In the genomic region with DNA sequence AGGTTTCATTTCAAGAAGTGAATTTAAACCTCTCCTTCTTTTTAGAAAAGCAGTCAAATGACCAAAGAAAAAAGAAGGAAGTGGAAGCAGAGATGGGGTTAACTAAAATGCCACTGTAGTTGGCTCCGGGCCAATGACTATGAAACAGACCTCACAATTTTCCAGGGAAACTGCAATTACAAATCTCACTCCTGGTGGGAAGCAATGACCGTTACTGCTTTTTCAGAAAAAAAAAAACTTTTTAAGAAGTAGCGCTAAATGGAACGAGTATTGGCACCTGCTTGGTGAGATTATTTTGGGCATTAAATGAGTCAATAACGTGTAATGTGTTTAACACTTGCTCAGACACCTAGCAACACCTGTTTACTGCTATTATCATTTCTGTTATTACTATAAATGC, we compare ENCODE assay signal across 1 cellular context.
TF ChIP-seq lines count a peak whose summit lies in the region.

No MANE protein-coding gene starts in this region.

TF ChIP-seq in GM12878, 131 proteins besides CTCF, POLR2A, EP300 and RAD21 (continued from another document and continues in another):
- TF ChIP-seq CBFB (IDR thresholded peaks at IDR 0.05; ENCODE audit: low read depth) (no peak), BRCA1 (IDR thresholded peaks at IDR 0.05; ENCODE audit: low read depth, low read length) (no peak), ZNF217 (IDR thresholded peaks at IDR 0.05) (peak; percentile 61; the same call in 1 of the 2 replicates), SRF (IDR thresholded peaks at IDR 0.05; ENCODE audit: low read depth in 2 of 2, low read length in 2 of 2) (no peak), PAX8 (IDR thresholded peaks at IDR 0.05) (no peak), GABPA (IDR thresholded peaks at IDR 0.05; ENCODE audit: low read depth) (no peak), ZNF384 (IDR thresholded peaks at IDR 0.05; ENCODE audit: borderline replicate concordance, low read depth, low read length) (peak; percentile 53; the same call in 1 of the 2 replicates), FOS (IDR thresholded peaks at IDR 0.05; ENCODE audit: borderline replicate concordance, extremely low read depth, insufficient read length) (no peak), BACH1 (IDR thresholded peaks at IDR 0.05; ENCODE audit: borderline replicate concordance) (no peak), IKZF1 (conservative IDR thresholded peaks at IDR 0.05) (peak; percentile 84), TBL1XR1 (IDR thresholded peaks at IDR 0.05; ENCODE audit: low read depth, low read length) (no peak), ETV6 (conservative IDR thresholded peaks at IDR 0.05 in 1 of 2, IDR thresholded peaks at IDR 0.05 in 1 of 2; ENCODE audit: borderline replicate concordance in 1 of 2, low read depth in 1 of 2) (no peak), MEF2B (IDR thresholded peaks at IDR 0.05; ENCODE audit: partially characterized antibody, poor library complexity, severe bottlenecking) (peak; percentile 51), JUND (IDR thresholded peaks at IDR 0.05; ENCODE audit: low read depth, low read length) (no peak), ZBTB4 (CRISPR knock-in tag; IDR thresholded peaks at IDR 0.05) (no peak), RBBP5 (conservative IDR thresholded peaks at IDR 0.05) (no peak), TCF7 (IDR thresholded peaks at IDR 0.05; ENCODE audit: borderline replicate concordance) (no peak), E4F1 (IDR thresholded peaks at IDR 0.05; ENCODE audit: borderline replicate concordance, partially characterized antibody) (no peak), MTA2 (IDR thresholded peaks at IDR 0.05; ENCODE audit: low read depth) (peak; percentile 81), EGR1 (IDR thresholded peaks at IDR 0.05; ENCODE audit: borderline replicate concordance in 1 of 2, low read depth in 2 of 2, low read length in 2 of 2) (no peak), TCF3 (IDR thresholded peaks at IDR 0.05; ENCODE audit: borderline replicate concordance, insufficient read depth, low read depth, low read length) (no peak), RFX5 (IDR thresholded peaks at IDR 0.05; ENCODE audit: low read depth, low read length) (no peak), POLR2AphosphoS5 (IDR thresholded peaks at IDR 0.05; ENCODE audit: low read length) (no peak), SP1 (IDR thresholded peaks at IDR 0.05; ENCODE audit: low read depth, low read length) (no peak), SREBF1 (IDR thresholded peaks at IDR 0.05; ENCODE audit: low read length) (no peak), RAD51 (IDR thresholded peaks at IDR 0.05) (0 out of 2 replicates have a peak, but pooled peaks have one; percentile 11), SMAD1 (IDR thresholded peaks at IDR 0.05; ENCODE audit: low read depth, partially characterized antibody) (peak; percentile 96), MTA3 (IDR thresholded peaks at IDR 0.05; ENCODE audit: borderline replicate concordance, low read length) (no peak), WRNIP1 (IDR thresholded peaks at IDR 0.05; ENCODE audit: borderline replicate concordance, low read depth, low read length) (no peak), CHD1 (IDR thresholded peaks at IDR 0.05; ENCODE audit: low read depth, low read length) (no peak), YBX1 (IDR thresholded peaks at IDR 0.05) (no peak), ESRRA (IDR thresholded peaks at IDR 0.05; ENCODE audit: low read length) (no peak), YY1 (IDR thresholded peaks at IDR 0.05; ENCODE audit: low read depth, low read length) (no peak), PKNOX1 (IDR thresholded peaks at IDR 0.05) (no peak), CUX1 (IDR thresholded peaks at IDR 0.05; ENCODE audit: insufficient replicate concordance, low read depth, low read length) (no peak), MXI1 (IDR thresholded peaks at IDR 0.05; ENCODE audit: low read depth, low read length) (no peak), PAX5 (IDR thresholded peaks at IDR 0.05; ENCODE audit: borderline replicate concordance, low read depth, low read length) (no peak), EZH2 (IDR thresholded peaks at IDR 0.05; ENCODE audit: borderline replicate concordance, control insufficient read depth, low read depth, low read length) (no peak), IKZF2 (IDR thresholded peaks at IDR 0.05) (peak; percentile 84 to 86), BMI1 (IDR thresholded peaks at IDR 0.05; ENCODE audit: borderline replicate concordance) (peak; percentile 76; the same call in 1 of the 2 replicates), NR2C2 (IDR thresholded peaks at IDR 0.05; ENCODE audit: borderline replicate concordance, control insufficient read depth, insufficient read length, low read depth) (no peak), HDAC6 (IDR thresholded peaks at IDR 0.05; ENCODE audit: unreplicated experiment) (no peak), JUNB (IDR thresholded peaks at IDR 0.05) (no peak), POU2F2 (IDR thresholded peaks at IDR 0.05; ENCODE audit: borderline replicate concordance, low read depth, low read length) (no peak), EED (IDR thresholded peaks at IDR 0.05; ENCODE audit: low read depth) (no peak), SMAD5 (IDR thresholded peaks at IDR 0.05; ENCODE audit: low read depth) (no peak), RCOR1 (conservative IDR thresholded peaks at IDR 0.05; ENCODE audit: low read depth, low read length) (no peak)
- TF ChIP-seq, protein P1, sequence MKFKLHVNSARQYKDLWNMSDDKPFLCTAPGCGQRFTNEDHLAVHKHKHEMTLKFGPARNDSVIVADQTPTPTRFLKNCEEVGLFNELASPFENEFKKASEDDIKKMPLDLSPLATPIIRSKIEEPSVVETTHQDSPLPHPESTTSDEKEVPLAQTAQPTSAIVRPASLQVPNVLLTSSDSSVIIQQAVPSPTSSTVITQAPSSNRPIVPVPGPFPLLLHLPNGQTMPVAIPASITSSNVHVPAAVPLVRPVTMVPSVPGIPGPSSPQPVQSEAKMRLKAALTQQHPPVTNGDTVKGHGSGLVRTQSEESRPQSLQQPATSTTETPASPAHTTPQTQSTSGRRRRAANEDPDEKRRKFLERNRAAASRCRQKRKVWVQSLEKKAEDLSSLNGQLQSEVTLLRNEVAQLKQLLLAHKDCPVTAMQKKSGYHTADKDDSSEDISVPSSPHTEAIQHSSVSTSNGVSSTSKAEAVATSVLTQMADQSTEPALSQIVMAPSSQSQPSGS (IDR thresholded peaks at IDR 0.05; ENCODE audit: low read length) = no peak
- TF ChIP-seq, protein P2, sequence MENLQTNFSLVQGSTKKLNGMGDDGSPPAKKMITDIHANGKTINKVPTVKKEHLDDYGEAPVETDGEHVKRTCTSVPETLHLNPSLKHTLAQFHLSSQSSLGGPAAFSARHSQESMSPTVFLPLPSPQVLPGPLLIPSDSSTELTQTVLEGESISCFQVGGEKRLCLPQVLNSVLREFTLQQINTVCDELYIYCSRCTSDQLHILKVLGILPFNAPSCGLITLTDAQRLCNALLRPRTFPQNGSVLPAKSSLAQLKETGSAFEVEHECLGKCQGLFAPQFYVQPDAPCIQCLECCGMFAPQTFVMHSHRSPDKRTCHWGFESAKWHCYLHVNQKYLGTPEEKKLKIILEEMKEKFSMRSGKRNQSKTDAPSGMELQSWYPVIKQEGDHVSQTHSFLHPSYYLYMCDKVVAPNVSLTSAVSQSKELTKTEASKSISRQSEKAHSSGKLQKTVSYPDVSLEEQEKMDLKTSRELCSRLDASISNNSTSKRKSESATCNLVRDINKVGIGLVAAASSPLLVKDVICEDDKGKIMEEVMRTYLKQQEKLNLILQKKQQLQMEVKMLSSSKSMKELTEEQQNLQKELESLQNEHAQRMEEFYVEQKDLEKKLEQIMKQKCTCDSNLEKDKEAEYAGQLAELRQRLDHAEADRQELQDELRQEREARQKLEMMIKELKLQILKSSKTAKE (IDR thresholded peaks at IDR 0.05; ENCODE audit: low read depth, poor library complexity, severe bottlenecking) = peak; percentile 69
- TF ChIP-seq, protein P3, sequence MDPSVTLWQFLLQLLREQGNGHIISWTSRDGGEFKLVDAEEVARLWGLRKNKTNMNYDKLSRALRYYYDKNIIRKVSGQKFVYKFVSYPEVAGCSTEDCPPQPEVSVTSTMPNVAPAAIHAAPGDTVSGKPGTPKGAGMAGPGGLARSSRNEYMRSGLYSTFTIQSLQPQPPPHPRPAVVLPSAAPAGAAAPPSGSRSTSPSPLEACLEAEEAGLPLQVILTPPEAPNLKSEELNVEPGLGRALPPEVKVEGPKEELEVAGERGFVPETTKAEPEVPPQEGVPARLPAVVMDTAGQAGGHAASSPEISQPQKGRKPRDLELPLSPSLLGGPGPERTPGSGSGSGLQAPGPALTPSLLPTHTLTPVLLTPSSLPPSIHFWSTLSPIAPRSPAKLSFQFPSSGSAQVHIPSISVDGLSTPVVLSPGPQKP (IDR thresholded peaks at IDR 0.05; ENCODE audit: low read depth, low read length) = no peak
